1 cellular context compared by ENCODE assay signal in the genomic region with DNA sequence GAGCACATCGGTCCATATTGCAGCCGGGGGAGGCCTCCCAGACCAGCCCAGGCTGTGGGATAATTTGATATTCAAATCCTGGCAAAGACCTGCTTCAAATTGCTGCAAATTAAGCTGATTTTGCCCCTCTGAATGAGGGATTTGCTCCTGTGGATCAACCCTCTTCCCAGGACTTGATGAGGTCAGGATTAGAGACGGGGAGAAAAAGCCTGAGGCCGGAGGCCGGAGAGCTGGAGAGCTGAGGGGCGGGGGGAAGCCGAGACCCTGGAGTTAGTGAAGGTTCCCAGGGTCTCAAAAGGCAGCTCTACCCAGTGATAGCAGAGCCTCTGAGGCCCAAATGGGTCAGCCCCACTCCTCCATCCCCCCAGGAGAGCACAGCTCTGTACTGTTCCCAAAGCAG.
TF ChIP-seq lines count a peak whose summit lies in the region.

No MANE protein-coding gene starts in this region.

TF ChIP-seq in H1, 55 proteins besides CTCF, POLR2A, EP300 and RAD21 (continued from another document):
- no peak for TF ChIP-seq TBP (IDR thresholded peaks at IDR 0.05; ENCODE audit: low read depth, low read length)
- no peak for TF ChIP-seq JUND (IDR thresholded peaks at IDR 0.05; ENCODE audit: low read length)
- TF ChIP-seq SUZ12 (IDR thresholded peaks at IDR 0.05; ENCODE audit: low read length) = no peak
- no peak for TF ChIP-seq CBX5 (IDR thresholded peaks at IDR 0.05; ENCODE audit: low read depth, low read length)
- no peak for TF ChIP-seq TCF12 (IDR thresholded peaks at IDR 0.05; ENCODE audit: low read depth, low read length)
- no peak for TF ChIP-seq NRF1 (IDR thresholded peaks at IDR 0.05; ENCODE audit: low read depth, low read length)
- TF ChIP-seq SRF (IDR thresholded peaks at IDR 0.05; ENCODE audit: low read depth, low read length) = no peak
- TF ChIP-seq RXRA (IDR thresholded peaks at IDR 0.05; ENCODE audit: insufficient read depth, low read depth, low read length) = no peak
- TF ChIP-seq ZNF274 (IDR thresholded peaks at IDR 0.05; ENCODE audit: borderline replicate concordance, extremely low read depth, low read length) = no peak
- TF ChIP-seq SIRT6 (IDR thresholded peaks at IDR 0.05; ENCODE audit: low read length) = no peak
- TF ChIP-seq BACH1 (IDR thresholded peaks at IDR 0.05; ENCODE audit: low read length) = no peak
- TF ChIP-seq TAF1 (IDR thresholded peaks at IDR 0.05; ENCODE audit: low read depth, low read length) = no peak
- TF ChIP-seq BCL11A (IDR thresholded peaks at IDR 0.05; ENCODE audit: low read depth in 2 of 2, low read length in 2 of 2) = no peak
- no peak for TF ChIP-seq YY1 (IDR thresholded peaks at IDR 0.05; ENCODE audit: low read depth, low read length)
- no peak for TF ChIP-seq SP1 (IDR thresholded peaks at IDR 0.05; ENCODE audit: low read depth, low read length)
- no peak for TF ChIP-seq EGR1 (IDR thresholded peaks at IDR 0.05; ENCODE audit: borderline replicate concordance, low read depth, low read length)
TF ChIP-seq in H1: peak in this region for 0.
